1 cellular context compared by ENCODE assay signal in the genomic region with DNA sequence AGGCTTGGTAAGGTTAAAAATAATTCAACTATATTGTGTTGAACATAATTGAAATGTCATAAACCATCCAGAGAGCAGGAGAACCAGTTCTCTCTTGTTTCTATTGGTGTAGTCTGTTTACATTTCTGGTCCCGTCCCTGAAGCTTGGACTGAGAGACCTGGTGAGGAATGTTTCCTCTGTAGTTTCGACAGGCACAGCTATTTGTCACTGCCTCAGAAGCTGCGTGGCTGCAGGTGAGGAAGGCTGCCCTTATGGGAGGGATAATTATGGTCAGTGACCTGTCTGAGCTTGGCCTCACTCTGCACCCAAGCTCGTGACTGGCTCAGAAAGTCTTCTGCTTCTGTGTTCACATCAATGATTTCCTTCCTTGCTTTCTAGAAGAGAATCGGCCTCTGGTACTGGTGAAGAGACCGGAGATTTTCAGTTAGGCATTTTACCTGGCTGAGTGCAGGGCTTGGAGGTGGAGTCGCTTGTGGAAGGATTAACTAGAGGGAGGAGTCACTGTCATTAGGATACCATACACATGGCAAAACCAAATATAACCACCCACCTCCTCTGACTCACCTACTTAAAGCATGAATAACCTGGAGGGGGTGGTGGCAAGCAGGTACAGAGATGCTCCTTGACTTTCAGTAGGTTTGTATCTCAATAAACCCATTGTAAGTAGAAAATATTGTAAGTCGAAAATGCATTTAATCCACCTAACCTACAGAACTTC.
TF ChIP-seq lines count a peak whose summit lies in the region.

No MANE protein-coding gene starts in this region.

TF ChIP-seq in H1, 55 proteins besides CTCF, POLR2A, EP300 and RAD21 (continued from another document):
- no peak for TF ChIP-seq RXRA (IDR thresholded peaks at IDR 0.05; ENCODE audit: insufficient read depth, low read depth, low read length)
